Comparison of ENCODE assay signal across 1 cellular context in the genomic region with DNA sequence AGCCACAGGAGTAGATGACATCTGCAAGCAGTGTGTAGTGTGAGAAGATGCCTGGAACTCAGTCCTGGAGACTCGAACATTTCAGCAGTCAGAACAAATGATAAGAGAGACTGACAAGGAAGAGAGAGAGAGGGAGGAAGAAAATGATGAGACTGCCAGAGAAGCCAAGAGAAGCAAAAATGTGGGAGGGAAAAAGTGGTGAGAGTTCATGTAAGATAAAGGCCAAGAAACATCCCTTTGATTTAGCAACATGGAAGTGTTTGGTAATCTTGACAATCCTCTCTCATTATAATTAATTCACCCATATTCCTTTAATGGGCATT.
TF ChIP-seq lines count a peak whose summit lies in the region.

No MANE protein-coding gene starts in this region.

TF ChIP-seq in HepG2, 621 proteins besides CTCF, POLR2A, EP300 and RAD21:
- peak; percentile 18 for TF ChIP-seq TEAD3 (CRISPR knock-in tag; optimal IDR thresholded peaks at IDR 0.05; ENCODE audit: borderline replicate concordance)
- no peak for TF ChIP-seq NCOA1 (CRISPR knock-in tag; IDR thresholded peaks at IDR 0.05)
